In the genomic region with DNA sequence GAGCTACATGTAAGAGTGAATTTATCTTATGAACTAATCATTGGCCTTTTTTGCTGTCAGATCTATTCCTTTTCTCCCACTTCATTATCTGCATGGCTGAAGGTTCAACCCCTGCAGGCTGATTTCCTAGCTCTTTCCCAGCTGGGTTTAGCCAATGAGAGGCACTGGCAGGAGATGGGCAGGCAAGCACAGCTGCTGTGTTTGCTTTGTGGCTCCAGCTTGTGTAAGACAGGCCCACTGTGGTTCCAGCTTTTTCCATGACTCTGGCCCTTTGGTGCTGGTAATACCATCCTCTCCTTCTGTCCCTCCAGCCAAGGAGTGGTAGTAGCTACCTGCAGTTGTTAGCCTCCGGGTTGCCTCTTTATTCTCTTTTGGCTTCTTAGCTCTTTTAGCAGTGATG, we compare ENCODE assay signal across 2 cellular contexts.
TF ChIP-seq lines count a peak whose summit lies in the region.

No MANE protein-coding gene starts in this region.

TF ChIP-seq in K562, 482 proteins besides CTCF, POLR2A, EP300 and RAD21 (continued from another document):
- TF ChIP-seq KAT7 (CRISPR knock-in tag; IDR thresholded peaks at IDR 0.05; ENCODE audit: borderline replicate concordance) = no peak
- TF ChIP-seq CHAMP1 (IDR thresholded peaks at IDR 0.05) = no peak
- no peak for TF ChIP-seq POLR2B (IDR thresholded peaks at IDR 0.05; ENCODE audit: low read depth, partially characterized antibody)
- TF ChIP-seq XRCC4 (IDR thresholded peaks at IDR 0.05; ENCODE audit: extremely low read depth, insufficient read depth, insufficient read length) = no peak
- TF ChIP-seq, protein P1, sequence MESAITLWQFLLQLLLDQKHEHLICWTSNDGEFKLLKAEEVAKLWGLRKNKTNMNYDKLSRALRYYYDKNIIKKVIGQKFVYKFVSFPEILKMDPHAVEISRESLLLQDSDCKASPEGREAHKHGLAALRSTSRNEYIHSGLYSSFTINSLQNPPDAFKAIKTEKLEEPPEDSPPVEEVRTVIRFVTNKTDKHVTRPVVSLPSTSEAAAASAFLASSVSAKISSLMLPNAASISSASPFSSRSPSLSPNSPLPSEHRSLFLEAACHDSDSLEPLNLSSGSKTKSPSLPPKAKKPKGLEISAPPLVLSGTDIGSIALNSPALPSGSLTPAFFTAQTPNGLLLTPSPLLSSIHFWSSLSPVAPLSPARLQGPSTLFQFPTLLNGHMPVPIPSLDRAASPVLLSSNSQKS (CRISPR knock-in tag; IDR thresholded peaks at IDR 0.05) = no peak
- TF ChIP-seq, protein P2, sequence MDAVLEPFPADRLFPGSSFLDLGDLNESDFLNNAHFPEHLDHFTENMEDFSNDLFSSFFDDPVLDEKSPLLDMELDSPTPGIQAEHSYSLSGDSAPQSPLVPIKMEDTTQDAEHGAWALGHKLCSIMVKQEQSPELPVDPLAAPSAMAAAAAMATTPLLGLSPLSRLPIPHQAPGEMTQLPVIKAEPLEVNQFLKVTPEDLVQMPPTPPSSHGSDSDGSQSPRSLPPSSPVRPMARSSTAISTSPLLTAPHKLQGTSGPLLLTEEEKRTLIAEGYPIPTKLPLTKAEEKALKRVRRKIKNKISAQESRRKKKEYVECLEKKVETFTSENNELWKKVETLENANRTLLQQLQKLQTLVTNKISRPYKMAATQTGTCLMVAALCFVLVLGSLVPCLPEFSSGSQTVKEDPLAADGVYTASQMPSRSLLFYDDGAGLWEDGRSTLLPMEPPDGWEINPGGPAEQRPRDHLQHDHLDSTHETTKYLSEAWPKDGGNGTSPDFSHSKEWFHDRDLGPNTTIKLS (IDR thresholded peaks at IDR 0.05; ENCODE audit: borderline replicate concordance, low read depth) = no peak
- no peak for TF ChIP-seq ZNF124 (CRISPR knock-in tag; IDR thresholded peaks at IDR 0.05)
- no peak for TF ChIP-seq ZNF133 (CRISPR knock-in tag; IDR thresholded peaks at IDR 0.05)

TF ChIP-seq in WTC11, 78 proteins besides CTCF, POLR2A, EP300 and RAD21 (continued from another document):
- TF ChIP-seq PRDM15 (CRISPR knock-in tag; IDR thresholded peaks at IDR 0.05) = no peak
- no peak for TF ChIP-seq ZNF671 (CRISPR knock-in tag; IDR thresholded peaks at IDR 0.05)
- no peak for TF ChIP-seq PRRX2 (CRISPR knock-in tag; IDR thresholded peaks at IDR 0.05)
